In the genomic region with DNA sequence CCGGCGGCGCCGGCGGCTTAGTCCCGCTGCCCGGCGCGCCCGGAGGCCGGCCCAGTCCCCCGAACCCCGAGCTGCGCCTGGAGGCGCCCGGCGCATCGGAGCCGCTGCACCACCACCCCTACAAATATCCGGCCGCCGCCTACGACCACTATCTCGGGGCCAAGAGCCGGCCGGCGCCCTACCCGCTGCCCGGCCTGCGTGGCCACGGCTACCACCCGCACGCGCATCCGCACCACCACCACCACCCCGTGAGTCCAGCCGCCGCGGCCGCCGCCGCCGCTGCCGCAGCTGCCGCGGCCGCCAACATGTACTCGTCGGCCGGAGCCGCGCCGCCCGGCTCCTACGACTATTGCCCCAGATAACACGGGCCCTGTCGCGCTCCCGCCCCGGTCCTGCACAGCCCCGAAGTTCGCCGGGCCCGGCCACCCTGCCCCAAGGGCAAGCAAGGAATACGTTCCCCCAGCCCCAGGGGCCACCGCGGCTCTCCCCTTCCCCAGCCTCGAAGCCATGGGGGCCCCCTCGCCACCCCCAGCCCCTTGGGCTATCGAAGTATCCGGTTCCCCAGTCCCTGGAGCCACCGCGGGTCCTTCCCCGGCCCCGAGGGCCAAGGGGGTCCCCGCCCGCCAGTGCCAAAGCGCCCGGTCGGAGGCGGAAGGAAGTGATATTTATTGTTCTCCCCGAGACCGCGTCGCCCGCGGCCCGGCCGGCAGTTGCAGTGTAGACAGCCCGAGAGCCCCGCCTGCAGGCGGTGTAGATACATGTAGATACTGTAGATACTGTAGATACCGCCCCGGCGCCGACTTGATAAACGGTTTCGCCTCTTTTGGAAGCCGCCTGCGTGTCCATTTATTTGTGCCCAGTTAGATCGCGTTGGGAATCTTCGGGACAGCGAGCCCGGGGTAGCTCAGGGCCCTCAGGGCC, we compare ENCODE assay signal across 9 cellular contexts. TPM values are rescaled to one million over a fixed set of nuclear protein-coding genes. Genes with fewer than 3 reads are reported as not detected.
DNase-seq lines count a peak whose midpoint lies in the region; ATAC-seq and TF ChIP-seq lines count a peak whose summit lies in the region.
"Had no signal": no experiment of that assay in that cellular context is flagged by ENCODE, and none has a peak within 500 bp of the region (broad histone marks: within the 10 kb centered on the region; RNA-seq: fewer than 3 reads in every experiment).

No MANE protein-coding gene starts in this region.

- peaks cover 6% of the 10 kb centered on the region for H3K4me1 Mint-ChIP-seq in T-helper 17 cell
- H3K4me1 Mint-ChIP-seq in chondrocyte (ENCODE audit: low read depth) = no peaks in the 10 kb centered on the region
- H3K4me1 Mint-ChIP-seq in natural killer cell treated with Interleukin-12 subunit alpha and Interleukin-12 subunit beta and Interleukin-15 and Interleukin-18, amount 100 ng/mL, for 72 hours (ENCODE audit: low read depth in 2 of 2) = peaks cover 0 to 15% of the 10 kb centered on the region in 2 donors

- TF ChIP-seq CTCF in GM12864 (IDR thresholded peaks at IDR 0.05; ENCODE audit: low read depth, low read length, missing control alignments) = peak; percentile 23
- TF ChIP-seq CTCF in chondrocyte (IDR thresholded peaks at IDR 0.05) = peak; percentile 72

- H3K36me3 Mint-ChIP-seq in T-helper 17 cell (ENCODE audit: low read depth) (peaks cover 11% of the 10 kb centered on the region), chondrocyte (ENCODE audit: low read depth) (no peaks in the 10 kb centered on the region)
- no peaks in the 10 kb centered on the region for H3K36me3 Mint-ChIP-seq in natural killer cell treated with Interleukin-12 subunit alpha and Interleukin-12 subunit beta and Interleukin-15 and Interleukin-18, amount 100 ng/mL, for 72 hours

- H3K27ac Mint-ChIP-seq in T-helper 17 cell = no peak overlapping the region
- H3K27ac Mint-ChIP-seq in chondrocyte (ENCODE audit: unreplicated experiment) = no peak overlapping the region
- H3K27ac Mint-ChIP-seq in natural killer cell treated with Interleukin-12 subunit alpha and Interleukin-12 subunit beta and Interleukin-15 and Interleukin-18, amount 100 ng/mL, for 72 hours = no peak overlapping the region

- no peak overlapping the region for H3K4me3 ChIP-seq in GM12864 (ENCODE audit: low read depth, low read length)

- H3K4me3 Mint-ChIP-seq in T-helper 17 cell (peak overlapping the region; percentile 55), chondrocyte (ENCODE audit: unreplicated experiment) (no peak overlapping the region)
- peak overlapping the region; percentile 56 for H3K4me3 Mint-ChIP-seq in natural killer cell treated with Interleukin-12 subunit alpha and Interleukin-12 subunit beta and Interleukin-15 and Interleukin-18, amount 100 ng/mL, for 72 hours

- no peaks in the 10 kb centered on the region for H3K9me3 ChIP-seq in T-helper 17 cell (ENCODE audit: control insufficient read depth, low read length, poor library complexity, severe bottlenecking)

- ATAC-seq in T-helper 17 cell (peak; percentile 75), GM21515 (IDR thresholded peaks at IDR 0.05; ENCODE audit: unreplicated experiment) (no peak), GM21576 (IDR thresholded peaks at IDR 0.05; ENCODE audit: unreplicated experiment) (no peak)
- ATAC-seq in natural killer cell treated with Interleukin-12 subunit alpha and Interleukin-12 subunit beta and Interleukin-15 and Interleukin-18, amount 100 ng/mL, for 72 hours = peak; percentile 74 to 81

- H3K27me3 Mint-ChIP-seq in T-helper 17 cell (peaks cover 74% of the 10 kb centered on the region), chondrocyte (ENCODE audit: low read depth) (peaks cover 18% of the 10 kb centered on the region)
- H3K27me3 Mint-ChIP-seq in natural killer cell treated with Interleukin-12 subunit alpha and Interleukin-12 subunit beta and Interleukin-15 and Interleukin-18, amount 100 ng/mL, for 72 hours = peaks cover 16 to 31% of the 10 kb centered on the region in 2 donors

- H3K9me3 Mint-ChIP-seq in chondrocyte (ENCODE audit: low read depth) = no peaks in the 10 kb centered on the region
- no peaks in the 10 kb centered on the region for H3K9me3 Mint-ChIP-seq in natural killer cell treated with Interleukin-12 subunit alpha and Interleukin-12 subunit beta and Interleukin-15 and Interleukin-18, amount 100 ng/mL, for 72 hours

- DNase-seq in GM12864 (ENCODE audit: low read depth) (no peak), T-helper 17 cell (peak in 2 of 3 donors; percentile 16 to 32), chondrocyte (ENCODE audit: low spot score) (no peak), ureter (ENCODE audit: low spot score) (peak; percentile 70), NCI-H128 (lab: John Stamatoyannopoulos, UW; ENCODE audit: unreplicated experiment) (no peak)
- DNase-seq in natural killer cell treated with Interleukin-12 subunit alpha and Interleukin-12 subunit beta and Interleukin-15 and Interleukin-18, amount 100 ng/mL, for 72 hours (ENCODE audit: low spot score) = peak; percentile 78

RNA-seq across cellular contexts. Expression of a gene that starts 6.2 kb away (rescaled TPM):
- total RNA-seq in T-helper 17 cell (not detected), chondrocyte (0.28 to 20.8 TPM in 2 of 3 replicates, not detected in the other), ureter (13.0 TPM)
- 1 to 10 TPM; 1.1 to 2.9 TPM for total RNA-seq in natural killer cell treated with Interleukin-12 subunit alpha and Interleukin-12 subunit beta and Interleukin-15 and Interleukin-18, amount 100 ng/mL, for 72 hours

RNA-seq across cellular contexts. Expression of a gene that starts 43.4 kb away (rescaled TPM):
- total RNA-seq in T-helper 17 cell (100 to 1,000 TPM in 1 of 2 donors, 1 to 10 TPM in 1; 3.5 to 113 TPM), chondrocyte (36.4 to 63.4 TPM (median 56.0 TPM) in 3 replicates), ureter (2.1 TPM)
- total RNA-seq in natural killer cell treated with Interleukin-12 subunit alpha and Interleukin-12 subunit beta and Interleukin-15 and Interleukin-18, amount 100 ng/mL, for 72 hours = not detected
- total RNA-seq: HT1080 had no signal

RNA-seq across cellular contexts. Expression of a gene that starts 52.5 kb away (rescaled TPM):
- 10 to 100 TPM in 1 of 2 donors, 1 to 10 TPM in 1; 2.8 to 54.7 TPM for total RNA-seq in T-helper 17 cell
- 113 to 214 TPM (median 197 TPM) in 3 replicates for total RNA-seq in chondrocyte
- not detected for total RNA-seq in natural killer cell treated with Interleukin-12 subunit alpha and Interleukin-12 subunit beta and Interleukin-15 and Interleukin-18, amount 100 ng/mL, for 72 hours
- total RNA-seq in ureter = 26.7 TPM

Comparison
In these comparisons a context has a peak if more than half of its experiments do, and no peak if none do; other contexts are left out.
1. DNase-seq: peak in T-helper 17 cell (2 of 3), natural killer cell treated with Interleukin-12 subunit alpha and Interleukin-12 subunit beta and Interleukin-15 and Interleukin-18, amount 100 ng/mL, for 72 hours (single experiment) and ureter (single experiment); none in GM12864 (single experiment), chondrocyte (single experiment) and NCI-H128 (single experiment).
2. ATAC-seq: peak in T-helper 17 cell (single experiment) and natural killer cell treated with Interleukin-12 subunit alpha and Interleukin-12 subunit beta and Interleukin-15 and Interleukin-18, amount 100 ng/mL, for 72 hours (2 of 2); none in GM21515 (single experiment) and GM21576 (single experiment).